Comparison of ENCODE assay signal across 1 cellular context in the genomic region with DNA sequence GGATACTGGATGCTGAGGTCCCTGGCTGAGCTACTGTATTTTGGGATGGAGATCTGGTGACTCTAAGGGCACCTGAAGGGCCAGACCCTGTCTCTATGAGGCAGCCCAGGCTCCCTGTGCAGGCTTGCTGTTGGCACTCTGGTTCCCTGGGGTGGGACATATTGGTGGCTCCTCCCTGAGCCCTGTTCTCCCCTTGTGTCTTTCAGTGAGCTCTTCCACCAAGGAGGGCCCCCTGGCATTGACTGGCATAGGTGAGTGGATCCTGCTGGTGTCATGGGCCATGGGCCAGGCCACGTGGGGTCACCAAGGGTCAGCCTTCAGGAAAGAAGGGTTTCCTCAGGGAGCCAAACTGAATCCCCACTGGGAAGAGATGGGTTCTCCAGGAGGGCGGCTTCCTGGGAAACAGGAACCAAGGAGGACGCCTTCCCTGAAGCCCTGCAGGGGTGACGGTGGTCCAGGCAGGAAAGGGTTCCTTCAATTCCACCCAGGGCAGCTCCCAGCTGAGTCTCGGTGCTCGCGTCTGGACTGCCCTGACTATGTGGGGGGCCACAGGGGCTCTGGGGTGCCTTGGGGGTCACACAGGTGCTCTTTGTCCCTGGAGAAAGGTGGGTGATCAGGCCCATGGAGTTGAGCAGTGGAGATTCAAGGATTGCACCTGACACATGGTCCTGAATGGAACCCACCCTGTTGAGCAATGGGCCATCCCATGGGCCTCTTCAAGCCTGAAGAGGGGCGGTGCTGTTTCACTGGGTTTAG.
TF ChIP-seq lines count a peak whose summit lies in the region.

No MANE protein-coding gene starts in this region.

TF ChIP-seq in SK-N-SH, 30 proteins besides CTCF, POLR2A, EP300 and RAD21 (continued from another document):
- TF ChIP-seq, protein P1, sequence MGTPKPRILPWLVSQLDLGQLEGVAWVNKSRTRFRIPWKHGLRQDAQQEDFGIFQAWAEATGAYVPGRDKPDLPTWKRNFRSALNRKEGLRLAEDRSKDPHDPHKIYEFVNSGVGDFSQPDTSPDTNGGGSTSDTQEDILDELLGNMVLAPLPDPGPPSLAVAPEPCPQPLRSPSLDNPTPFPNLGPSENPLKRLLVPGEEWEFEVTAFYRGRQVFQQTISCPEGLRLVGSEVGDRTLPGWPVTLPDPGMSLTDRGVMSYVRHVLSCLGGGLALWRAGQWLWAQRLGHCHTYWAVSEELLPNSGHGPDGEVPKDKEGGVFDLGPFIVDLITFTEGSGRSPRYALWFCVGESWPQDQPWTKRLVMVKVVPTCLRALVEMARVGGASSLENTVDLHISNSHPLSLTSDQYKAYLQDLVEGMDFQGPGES (IDR thresholded peaks at IDR 0.05; ENCODE audit: low read depth, low read length) = no peak
- TF ChIP-seq, protein P2, sequence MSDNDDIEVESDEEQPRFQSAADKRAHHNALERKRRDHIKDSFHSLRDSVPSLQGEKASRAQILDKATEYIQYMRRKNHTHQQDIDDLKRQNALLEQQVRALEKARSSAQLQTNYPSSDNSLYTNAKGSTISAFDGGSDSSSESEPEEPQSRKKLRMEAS (IDR thresholded peaks at IDR 0.05; ENCODE audit: low read depth) = no peak
- no peak for TF ChIP-seq YY1 (IDR thresholded peaks at IDR 0.05; ENCODE audit: low read depth)
- no peak for TF ChIP-seq RXRA (IDR thresholded peaks at IDR 0.05; ENCODE audit: borderline replicate concordance, low read depth)
- TF ChIP-seq ELF1 (IDR thresholded peaks at IDR 0.05) = no peak
- TF ChIP-seq GABPA (IDR thresholded peaks at IDR 0.05; ENCODE audit: low read depth) = no peak
- TF ChIP-seq SMC3 (IDR thresholded peaks at IDR 0.05; ENCODE audit: low read depth, low read length) = no peak
- no peak for TF ChIP-seq MEF2A (IDR thresholded peaks at IDR 0.05; ENCODE audit: borderline replicate concordance, low read depth)
- TF ChIP-seq SIN3A (IDR thresholded peaks at IDR 0.05; ENCODE audit: borderline replicate concordance, low read depth, low read length) = no peak
- no peak for TF ChIP-seq NRF1 (IDR thresholded peaks at IDR 0.05; ENCODE audit: low read depth, low read length)
- no peak for TF ChIP-seq CHD2 (IDR thresholded peaks at IDR 0.05; ENCODE audit: low read length, partially characterized antibody)
- TF ChIP-seq NFIC (IDR thresholded peaks at IDR 0.05; ENCODE audit: borderline replicate concordance) = no peak
- no peak for TF ChIP-seq RCOR1 (IDR thresholded peaks at IDR 0.05; ENCODE audit: low read length)
- TF ChIP-seq TAF1 (IDR thresholded peaks at IDR 0.05; ENCODE audit: borderline replicate concordance, low read depth, low read length) = no peak
- no peak for TF ChIP-seq FOXM1 (IDR thresholded peaks at IDR 0.05; ENCODE audit: low read depth)
- no peak for TF ChIP-seq JUND (IDR thresholded peaks at IDR 0.05)
